ENCODE assay signal across 8 cellular contexts in the genomic region with DNA sequence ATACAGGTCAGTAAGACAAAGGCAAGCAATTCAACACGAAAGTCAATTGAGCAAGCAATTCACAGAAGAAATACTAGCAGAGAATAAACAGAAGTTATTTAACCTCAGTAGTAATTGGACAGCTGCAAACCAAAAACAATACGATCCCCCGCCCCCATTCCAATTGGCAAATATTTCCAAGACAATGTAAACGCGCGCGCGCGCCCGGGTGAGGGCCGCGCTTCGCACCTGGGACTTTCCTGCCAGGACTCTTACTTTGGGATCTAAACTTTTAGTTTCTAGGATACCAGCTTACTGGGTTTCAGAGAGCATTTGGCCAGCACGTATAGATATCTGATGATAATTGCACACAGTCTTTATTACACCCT. TPM values are rescaled to one million over a fixed set of nuclear protein-coding genes. Genes with fewer than 3 reads are reported as not detected.
DNase-seq lines count a peak whose midpoint lies in the region; ATAC-seq and TF ChIP-seq lines count a peak whose summit lies in the region.

No MANE protein-coding gene starts in this region.

- H3K9ac ChIP-seq in mesendoderm (ENCODE audit: low read length): peak overlapping the region; percentile 87

- H3K27ac ChIP-seq in Panc1 (ENCODE audit: low read length) (peak overlapping the region; percentile 99), mesendoderm (ENCODE audit: low read depth, low read length) (peak overlapping the region; percentile 93)

- H3K79me2 ChIP-seq in mesendoderm (ENCODE audit: control insufficient read depth, insufficient read depth, low read length): peaks cover 13% of the 10 kb centered on the region

- peaks cover 5% of the 10 kb centered on the region for H3K36me3 Mint-ChIP-seq in type B pancreatic cell

- H2BK5ac ChIP-seq in mesendoderm (ENCODE audit: low read length): peak overlapping the region; percentile 47

- no peak overlapping the region for H3K4ac ChIP-seq in mesendoderm (ENCODE audit: low read depth, low read length)

- H3K27me3 ChIP-seq in Panc1 (ENCODE audit: control insufficient read depth, insufficient read depth, low read length) (no peaks in the 10 kb centered on the region), mesendoderm (ENCODE audit: insufficient read depth, low read length, poor library complexity) (no peaks in the 10 kb centered on the region)

- H3K4me3 ChIP-seq in Panc1 (ENCODE audit: low read depth in 2 of 2, low read length in 2 of 2): peak overlapping the region; percentile 96 to 98
- H3K4me3 ChIP-seq in mesendoderm (ENCODE audit: low read length): peak overlapping the region; percentile 62

- H3K4me1 ChIP-seq in Panc1 (ENCODE audit: control insufficient read depth, insufficient read depth, low read length) (peaks cover 9% of the 10 kb centered on the region; the same call in 1 of the 2 replicates), mesendoderm (ENCODE audit: control insufficient read depth, low read depth, low read length) (no peaks in the 10 kb centered on the region)

- in situ Hi-C loops in Panc1 (cut with HindIII; ENCODE audit: low pct_unique_long_range_greater_than_20kb, low sequenced_read_pairs): no loop called here

- no peak overlapping the region for H2AK5ac ChIP-seq in mesendoderm (ENCODE audit: low read length)

- no peaks in the 10 kb centered on the region for H3K27me3 Mint-ChIP-seq in type B pancreatic cell

- no peak overlapping the region for H3K23ac ChIP-seq in mesendoderm (ENCODE audit: low read length)

- no peak overlapping the region for H2BK120ac ChIP-seq in mesendoderm (ENCODE audit: low read depth, low read length)

- H4K5ac ChIP-seq in mesendoderm (ENCODE audit: low read length): peak overlapping the region; percentile 7

- no peak overlapping the region for H4K8ac ChIP-seq in mesendoderm (ENCODE audit: low read depth, low read length)

- H3K9me3 Mint-ChIP-seq in type B pancreatic cell: no peaks in the 10 kb centered on the region

- H3K79me1 ChIP-seq in mesendoderm (ENCODE audit: low read length): peaks cover 9% of the 10 kb centered on the region

- no peak overlapping the region for H2BK15ac ChIP-seq in mesendoderm (replicated peaks; ENCODE audit: low read depth)

- intact Hi-C loops in Panc1 (cut with micrococcal nuclease; ENCODE audit: unreplicated experiment): no loop called here

- WGBS in mesendoderm (ENCODE audit: extremely low coverage, insufficient coverage, low lambda C conversion rate): no CpG with 5 or more reads among the region's 14 CpGs

- CTCF ChIA-PET in Panc1 (lab: Charles Lee): no interaction called here

- H3K36me3 ChIP-seq in Panc1 (ENCODE audit: control insufficient read depth, insufficient read depth, low read length) (peaks cover 13% of the 10 kb centered on the region), mesendoderm (ENCODE audit: control insufficient read depth, insufficient read depth, low read length) (peaks cover 4% of the 10 kb centered on the region)

- peak overlapping the region; percentile 96 for H3K4me3 Mint-ChIP-seq in type B pancreatic cell

- H3K56ac ChIP-seq in mesendoderm (ENCODE audit: low read length): peak overlapping the region; percentile 90

- TSS peak; percentile 99 for BruUV-seq in Panc1 (replicated peaks; lab: Mats Ljungman, UMichigan)

- ATAC-seq in HG02970 (IDR thresholded peaks at IDR 0.05; ENCODE audit: low FRiP score, unreplicated experiment) (peak; percentile 6), Panc1 (peak; percentile 49), HG03108 (IDR thresholded peaks at IDR 0.05; ENCODE audit: unreplicated experiment) (no peak)

- H3K9me3 ChIP-seq in Panc1 (ENCODE audit: control insufficient read depth, insufficient read depth, low read depth, low read length): no peaks in the 10 kb centered on the region

- peak overlapping the region; percentile 98 for H3K27ac Mint-ChIP-seq in type B pancreatic cell

- POLR2A ChIA-PET in Panc1 (lab: Charles Lee): interaction anchor here (0.7 to 0.9 kb wide), 3 partner anchors 8 to 65 kb away, joined by 3 to 7 read pairs (median 3); a partner anchor contains a TSS

- peak overlapping the region; percentile 72 for H3K18ac ChIP-seq in mesendoderm (ENCODE audit: low read length)

- H3K4me1 Mint-ChIP-seq in type B pancreatic cell (ENCODE audit: unreplicated experiment): peaks cover 13% of the 10 kb centered on the region

- no peak for TF ChIP-seq CTCF in Panc1 (IDR thresholded peaks at IDR 0.05)
- no peak for TF ChIP-seq CTCF in type B pancreatic cell (conservative IDR thresholded peaks at IDR 0.05)

- peak overlapping the region; percentile 49 for H3K4me2 ChIP-seq in mesendoderm (ENCODE audit: low read length)

- peak; percentile 19 for DNase-seq in CD1c-positive myeloid dendritic cell (ENCODE audit: extremely low spot score)
- no peak for DNase-seq in Panc1 (ENCODE audit: low read depth, low spot score)
- peak; percentile 65 for DNase-seq in ecto neural progenitor cell (ENCODE audit: low spot score)
- DNase-seq in mesendoderm: peak; percentile 74
- peak; percentile 74 for DNase-seq in type B pancreatic cell (ENCODE audit: extremely low spot score, unreplicated experiment)
- no peak for DNase-seq in epidermal melanocyte (ENCODE audit: insufficient read length, low spot score)

RNA-seq across cellular contexts. Expression of a gene that starts 8.5 kb away (rescaled TPM):
- 66.3 TPM for total RNA-seq in Panc1 (2021; ENCODE audit: unreplicated experiment)
- 51.6 TPM for polyA plus RNA-seq in Panc1 (2012; ENCODE audit: insufficient read length)
- polyA plus RNA-seq in mesendoderm (2013, experiment 1 of 2): 13.7 TPM
- 13.9 TPM for polyA plus RNA-seq in mesendoderm (2013, experiment 2 of 2)
- 41.2 and 51.6 TPM in 2 replicates for total RNA-seq in type B pancreatic cell (ENCODE audit: low replicate concordance)

Comparison
In these comparisons a context has a peak if more than half of its experiments do, and no peak if none do; other contexts are left out.
1. DNase-seq: peak in CD1c-positive myeloid dendritic cell (single experiment), ecto neural progenitor cell (single experiment), mesendoderm (single experiment) and type B pancreatic cell (single experiment); none in Panc1 (single experiment) and epidermal melanocyte (single experiment).